ENCODE assay signal across 26 cellular contexts in genomic region chr2:175175896-175176295, GRCh38. TPM values are rescaled to one million over a fixed set of nuclear protein-coding genes. Genes with fewer than 3 reads are reported as not detected.
DNase-seq lines count a peak whose midpoint lies in the region; ATAC-seq and TF ChIP-seq lines count a peak whose summit lies in the region.
"Had no signal": no experiment of that assay in that cellular context is flagged by ENCODE, and none has a peak within 500 bp of the region (broad histone marks: within the 10 kb centered on the region; RNA-seq: fewer than 3 reads in every experiment).

No MANE protein-coding gene starts in this region.

- H3K27me3 Mint-ChIP-seq in activated CD8-positive, alpha-beta memory T cell treated with anti-CD3 and anti-CD28 coated beads, Interleukin-2, amount 10 ng/mL, durations not matched to agents 7 days and 5 days = no peaks in the 10 kb centered on the region
- H3K27me3 Mint-ChIP-seq: activated naive CD8-positive, alpha-beta T cell; effector memory CD8-positive, alpha-beta T cell; naive B cell had no signal

- H4K20me1 ChIP-seq in PC-9 (ENCODE audit: insufficient read depth) = peaks cover 18% of the 10 kb centered on the region; the same call in 1 of the 2 replicates

- H2BK120ac ChIP-seq in trophoblast cell (ENCODE audit: insufficient read depth, low read length, poor library complexity) = no peak overlapping the region

- in situ Hi-C loops in brain microvascular endothelial cell (cut with HindIII; ENCODE audit: low pct_ligation_motif_present, low sequenced_read_pairs) = no loop called here

- H3K4me1 ChIP-seq in PC-9 (replicated peaks; ENCODE audit: insufficient read depth) (peaks cover 45% of the 10 kb centered on the region), trophoblast cell (ENCODE audit: control insufficient read depth in 1 of 2, insufficient read depth in 2 of 2, low read length in 2 of 2) (no peaks in the 10 kb centered on the region)

- no peak overlapping the region for H4K91ac ChIP-seq in trophoblast cell (ENCODE audit: low read depth, low read length)

- H3K79me2 ChIP-seq in PC-9 (ENCODE audit: low read depth) (peaks cover 41% of the 10 kb centered on the region), trophoblast cell (ENCODE audit: control insufficient read depth, insufficient read depth, low read length, poor library complexity) (peaks cover 3% of the 10 kb centered on the region)

- TF ChIP-seq CTCF in PC-9 (conservative IDR thresholded peaks at IDR 0.05) (no peak), brain microvascular endothelial cell (IDR thresholded peaks at IDR 0.05; ENCODE audit: low read depth, low read length, missing control alignments) (no peak)

- H3F3A ChIP-seq in PC-9 (ENCODE audit: insufficient read depth, low read depth) = peaks cover 56% of the 10 kb centered on the region

- WGBS in trophoblast cell (ENCODE audit: extremely low coverage, insufficient coverage, insufficient read length) = no CpG with 5 or more reads among the region's 1 CpG

- no peak overlapping the region for H2BK12ac ChIP-seq in trophoblast cell (ENCODE audit: low read length)

- CTCF ChIA-PET in activated CD8-positive, alpha-beta memory T cell treated with anti-CD3 and anti-CD28 coated beads, Interleukin-2, amount 10 ng/mL, durations not matched to agents 7 days and 5 days (lab: Charles Lee) = no interaction called here
- CTCF ChIA-PET in PC-9 (lab: Charles Lee) = interaction anchor here (0.6 kb wide), 1 partner anchor 1998 kb away, joined by 10 read pairs; no protein-coding TSS in a partner anchor

- H2BK5ac ChIP-seq in trophoblast cell (ENCODE audit: low read depth, low read length, poor library complexity) = no peak overlapping the region

- intact Hi-C loops in PC-9 (cut with micrococcal nuclease; ENCODE audit: unreplicated experiment) = no loop called here

- ATAC-seq in activated CD8-positive, alpha-beta memory T cell treated with anti-CD3 and anti-CD28 coated beads, Interleukin-2, amount 10 ng/mL, durations not matched to agents 7 days and 5 days = no peak
- peak; percentile 69 for ATAC-seq in stimulated activated effector memory CD8-positive, alpha-beta T cell treated with anti-CD3 and anti-CD28 coated beads, Interleukin-12 subunit alpha, Interleukin-12 subunit beta, amount 100 ng/mL, for 72 hours
- ATAC-seq in HG02623 (IDR thresholded peaks at IDR 0.05; ENCODE audit: unreplicated experiment) = no peak
- ATAC-seq: activated CD4-positive, CD25-positive, alpha-beta regulatory T cell treated with anti-CD3 and anti-CD28 coated beads, Interleukin-2, amount 50 U/mL, for 24 hours; effector memory CD8-positive, alpha-beta T cell; SK-N-SH treated with all-trans-retinoic acid at 6 μM for 48 hours had no signal

- no peak overlapping the region for H3K4ac ChIP-seq in trophoblast cell (ENCODE audit: low read depth, low read length)

- peaks cover 41% of the 10 kb centered on the region for H3K36me3 ChIP-seq in PC-9 (ENCODE audit: low read depth)
- H3K36me3 ChIP-seq in brain microvascular endothelial cell (replicated peaks) = peaks cover 42% of the 10 kb centered on the region
- peaks cover 4 to 9% of the 10 kb centered on the region in 2 experiments for H3K36me3 ChIP-seq in trophoblast cell (ENCODE audit: control insufficient read depth in 1 of 2, insufficient read depth in 2 of 2, low read length in 2 of 2)

- H3K9me2 ChIP-seq in PC-9 (ENCODE audit: insufficient read depth) = no peaks in the 10 kb centered on the region

- H3K79me1 ChIP-seq in trophoblast cell (ENCODE audit: low read length) = peaks cover 2% of the 10 kb centered on the region

- H3K4me2 ChIP-seq in PC-9 (peak overlapping the region; percentile 15), trophoblast cell (ENCODE audit: low read length) (no peak overlapping the region)

- H3K27me3 ChIP-seq in PC-9 (ENCODE audit: insufficient read depth, low read depth) = no peaks in the 10 kb centered on the region
- no peaks in the 10 kb centered on the region for H3K27me3 ChIP-seq in brain microvascular endothelial cell (replicated peaks)
- H3K27me3 ChIP-seq in trophoblast cell (ENCODE audit: insufficient read depth, low read length) = no peaks in the 10 kb centered on the region
- H3K27me3 ChIP-seq: BE2C, esophagus squamous epithelium, spleen had no signal

- no peak overlapping the region for H3K23ac ChIP-seq in trophoblast cell (ENCODE audit: low read length)

- POLR2A ChIA-PET in PC-9 (lab: Charles Lee; ENCODE audit: unreplicated experiment) = no interaction called here

- no peak overlapping the region for H3K18ac ChIP-seq in trophoblast cell (ENCODE audit: low read length)

- H3K9me3 ChIP-seq in PC-9 (ENCODE audit: insufficient read depth, low read depth) (no peaks in the 10 kb centered on the region), trophoblast cell (ENCODE audit: insufficient read depth, low read depth, low read length) (no peaks in the 10 kb centered on the region)
- H3K9me3 ChIP-seq: BE2C, esophagus squamous epithelium, spleen had no signal

- H2AFZ ChIP-seq in PC-9 (no peak overlapping the region), trophoblast cell (ENCODE audit: insufficient read depth, low read length, poor library complexity) (no peak overlapping the region)

- no TSS peak for BruUV-seq in PC-9 (replicated peaks; lab: Mats Ljungman, UMichigan)

- H3K14ac ChIP-seq in trophoblast cell (ENCODE audit: low read length) = no peak overlapping the region

- peaks cover 42% of the 10 kb centered on the region for H3K36me3 Mint-ChIP-seq in activated CD8-positive, alpha-beta memory T cell treated with anti-CD3 and anti-CD28 coated beads, Interleukin-2, amount 10 ng/mL, durations not matched to agents 7 days and 5 days
- H3K36me3 Mint-ChIP-seq in stimulated activated effector memory CD8-positive, alpha-beta T cell treated with anti-CD3 and anti-CD28 coated beads, Interleukin-12 subunit alpha, Interleukin-12 subunit beta, amount 100 ng/mL, for 72 hours = peaks cover 76% of the 10 kb centered on the region

- no peak overlapping the region for H4K12ac ChIP-seq in trophoblast cell (ENCODE audit: low read depth, low read length)

- H3K4me1 Mint-ChIP-seq in activated CD8-positive, alpha-beta memory T cell treated with anti-CD3 and anti-CD28 coated beads, Interleukin-2, amount 10 ng/mL, durations not matched to agents 7 days and 5 days = peaks cover 40% of the 10 kb centered on the region
- H3K4me1 Mint-ChIP-seq in stimulated activated effector memory CD8-positive, alpha-beta T cell treated with anti-CD3 and anti-CD28 coated beads, Interleukin-12 subunit alpha, Interleukin-12 subunit beta, amount 100 ng/mL, for 72 hours = peaks cover 28% of the 10 kb centered on the region

- H3K4me3 Mint-ChIP-seq in activated CD8-positive, alpha-beta memory T cell treated with anti-CD3 and anti-CD28 coated beads, Interleukin-2, amount 10 ng/mL, durations not matched to agents 7 days and 5 days = no peak overlapping the region
- H3K4me3 Mint-ChIP-seq in stimulated activated effector memory CD8-positive, alpha-beta T cell treated with anti-CD3 and anti-CD28 coated beads, Interleukin-12 subunit alpha, Interleukin-12 subunit beta, amount 100 ng/mL, for 72 hours = no peak overlapping the region
- H3K4me3 Mint-ChIP-seq: activated naive CD8-positive, alpha-beta T cell; effector memory CD8-positive, alpha-beta T cell had no signal

- H3K9ac ChIP-seq in trophoblast cell (ENCODE audit: low read length) = no peak overlapping the region

- no peak overlapping the region for H3K4me3 ChIP-seq in PC-9
- no peak overlapping the region for H3K4me3 ChIP-seq in brain microvascular endothelial cell (ENCODE audit: low read depth, low read length)
- no peak overlapping the region for H3K4me3 ChIP-seq in trophoblast cell (ENCODE audit: low read depth, low read length)
- H3K4me3 ChIP-seq: esophagus squamous epithelium, spleen had no signal

- H2AK5ac ChIP-seq in trophoblast cell (ENCODE audit: low read length) = no peak overlapping the region

- H3K9me3 Mint-ChIP-seq in activated CD8-positive, alpha-beta memory T cell treated with anti-CD3 and anti-CD28 coated beads, Interleukin-2, amount 10 ng/mL, durations not matched to agents 7 days and 5 days (ENCODE audit: low read depth) = no peaks in the 10 kb centered on the region
- no peaks in the 10 kb centered on the region for H3K9me3 Mint-ChIP-seq in stimulated activated effector memory CD8-positive, alpha-beta T cell treated with anti-CD3 and anti-CD28 coated beads, Interleukin-12 subunit alpha, Interleukin-12 subunit beta, amount 100 ng/mL, for 72 hours
- H3K9me3 Mint-ChIP-seq: effector memory CD8-positive, alpha-beta T cell; naive B cell had no signal

- no peak for DNase-seq in activated CD8-positive, alpha-beta memory T cell treated with anti-CD3 and anti-CD28 coated beads, Interleukin-2, amount 10 ng/mL, durations not matched to agents 7 days and 5 days
- DNase-seq in activated CD8-positive, alpha-beta memory T cell treated with anti-CD3 and anti-CD28 coated beads, Interleukin-2, amount 50 U/mL, for 4 hours = no peak
- DNase-seq in PC-9 = peak in 1 of 2 experiments; percentile 70
- no peak for DNase-seq in brain microvascular endothelial cell
- DNase-seq in stimulated activated effector memory CD8-positive, alpha-beta T cell treated with anti-CD3 and anti-CD28 coated beads, Interleukin-12 subunit alpha, Interleukin-12 subunit beta, amount 100 ng/mL, for 72 hours (ENCODE audit: low spot score in 2 of 2) = no peak
- DNase-seq in trophoblast cell = no peak
- DNase-seq in NCI-H2029 treated with DMSO at 0.1 percent for 48 hours (lab: John Stamatoyannopoulos, UW) = no peak
- DNase-seq: activated CD8-positive, alpha-beta memory T cell treated with anti-CD3 and anti-CD28 coated beads for 24 hours; BE2C; DND-41; effector memory CD8-positive, alpha-beta T cell; esophagus squamous epithelium; mesendoderm; naive B cell; NCI-H1436 treated with DMSO at 0.1 percent for 48 hours; NCI-H510A treated with DMSO at 0.1 percent for 48 hours; retina; RPMI8226; spleen; stimulated activated CD4-positive, alpha-beta T cell treated with anti-CD3 and anti-CD28 coated beads, Interleukin-4, amount 100 ng/mL, for 1 hour; stimulated activated naive CD4-positive, alpha-beta T cell treated with Interleukin-2 at 50 U/mL for 16 hours; T1000 had no signal

- H3K27ac ChIP-seq in PC-9 (peak overlapping the region; percentile 46), brain microvascular endothelial cell (peak overlapping the region; percentile 54), trophoblast cell (ENCODE audit: low read depth, low read length) (no peak overlapping the region)
- H3K27ac ChIP-seq: esophagus squamous epithelium, spleen had no signal

- H4K8ac ChIP-seq in trophoblast cell (ENCODE audit: low read depth, low read length) = no peak overlapping the region

- H3K27ac Mint-ChIP-seq in activated CD8-positive, alpha-beta memory T cell treated with anti-CD3 and anti-CD28 coated beads, Interleukin-2, amount 10 ng/mL, durations not matched to agents 7 days and 5 days = peak overlapping the region; percentile 24
- H3K27ac Mint-ChIP-seq in stimulated activated effector memory CD8-positive, alpha-beta T cell treated with anti-CD3 and anti-CD28 coated beads, Interleukin-12 subunit alpha, Interleukin-12 subunit beta, amount 100 ng/mL, for 72 hours = no peak overlapping the region
- H3K27ac Mint-ChIP-seq: naive B cell had no signal

RNA-seq across cellular contexts. Expression of gene ATP5MC3, which starts 5.6 kb away (rescaled TPM):
- total RNA-seq in activated CD8-positive, alpha-beta memory T cell treated with anti-CD3 and anti-CD28 coated beads, Interleukin-2, amount 10 ng/mL, durations not matched to agents 7 days and 5 days = 100 to 1,000 TPM; 240 to 332 TPM
- 450 and 528 TPM in 2 replicates for total RNA-seq in PC-9 (2021)
- polyA plus RNA-seq in trophoblast cell (2013) = 290 and 302 TPM in 2 replicates

RNA-seq across cellular contexts. Expression of gene ATF2, which starts 7.9 kb away (rescaled TPM):
- 10 to 100 TPM; 58.4 to 62.4 TPM for total RNA-seq in activated CD8-positive, alpha-beta memory T cell treated with anti-CD3 and anti-CD28 coated beads, Interleukin-2, amount 10 ng/mL, durations not matched to agents 7 days and 5 days
- 80.9 and 94.5 TPM in 2 replicates for total RNA-seq in PC-9 (2021)
- polyA plus RNA-seq in trophoblast cell (2013) = 24.9 and 27.7 TPM in 2 replicates
